ENCODE assay signal across 2 cellular contexts in genomic region chr12:49527361-49528130, GRCh38.
A peak's percentile ranks its signal among the peaks of the same experiment; 100 is the strongest.
TF ChIP-seq lines count a peak whose summit lies in the region.

No MANE protein-coding gene starts in this region.

TF ChIP-seq in Ishikawa, 13 proteins besides CTCF, POLR2A, EP300 and RAD21:
- TF ChIP-seq YY1 (IDR thresholded peaks at IDR 0.05; ENCODE audit: low read depth) (no peak), USF1 (IDR thresholded peaks at IDR 0.05) (no peak), CEBPB (IDR thresholded peaks at IDR 0.05) (no peak), CREB1 (IDR thresholded peaks at IDR 0.05; ENCODE audit: low read depth) (no peak), TEAD4 (IDR thresholded peaks at IDR 0.05) (no peak), NFIC (IDR thresholded peaks at IDR 0.05) (0 out of 2 replicates have a peak, but pooled peaks have one; percentile 38), EGR1 (IDR thresholded peaks at IDR 0.05) (no peak), MAX (IDR thresholded peaks at IDR 0.05) (no peak), REST (IDR thresholded peaks at IDR 0.05; ENCODE audit: low read depth) (no peak)

TF ChIP-seq in GM12878, 131 proteins besides CTCF, POLR2A, EP300 and RAD21:
- TF ChIP-seq POLR2AphosphoS5 (IDR thresholded peaks at IDR 0.05; ENCODE audit: low read length) (0 out of 2 replicates have a peak, but pooled peaks have one; percentile 31), MYB (IDR thresholded peaks at IDR 0.05; ENCODE audit: borderline replicate concordance, low read depth, low read length) (no peak)
